In the genomic region with DNA sequence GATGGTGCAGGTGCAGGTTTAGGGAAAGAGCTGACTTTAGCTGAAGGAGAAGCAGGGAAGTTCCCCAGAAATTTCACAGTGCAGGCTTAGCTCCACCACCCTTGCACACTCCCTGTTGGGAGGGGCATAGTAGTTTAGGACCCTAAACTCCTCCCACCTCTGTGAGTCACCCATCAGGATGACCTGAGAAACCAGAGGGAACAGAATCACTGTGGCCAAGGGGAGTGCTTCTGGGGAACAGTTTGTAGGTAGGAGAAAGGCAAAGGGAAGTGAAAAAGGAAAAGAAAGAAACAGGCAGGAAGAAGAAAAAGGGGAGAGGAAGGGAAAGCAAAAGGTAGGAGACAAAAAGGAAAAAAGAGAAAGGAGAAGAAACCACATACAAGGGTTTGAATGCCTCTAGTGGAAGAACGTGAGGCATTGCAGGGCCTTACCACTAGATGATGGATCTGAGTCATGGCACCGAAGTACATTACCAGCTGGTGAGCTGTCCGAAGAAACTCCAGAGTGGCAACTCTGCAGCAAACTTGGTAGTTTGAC, we compare ENCODE assay signal across 8 cellular contexts.
A peak's percentile ranks its signal among the peaks of the same experiment; 100 is the strongest.
DNase-seq lines count a peak whose midpoint lies in the region; ATAC-seq lines count a peak whose summit lies in the region.

No MANE protein-coding gene starts in this region.

- DNase-seq in AG08396 (ENCODE audit: low spot score) (peak; percentile 48), SK-N-MC (ENCODE audit: low read depth, low spot score) (no peak), iPS DF 19.7 (ENCODE audit: low read depth, low spot score) (peak; percentile 38)
- no peak for DNase-seq in activated CD8-positive, alpha-beta memory T cell treated with anti-CD3 and anti-CD28 coated beads for 24 hours
- no peak for DNase-seq in stimulated activated CD4-positive, alpha-beta T cell treated with anti-CD3 and anti-CD28 coated beads, Interleukin-4, amount 100 ng/mL, for 4 hours
- DNase-seq in stimulated activated CD4-positive, alpha-beta T cell treated with anti-CD3 and anti-CD28 coated beads, Interleukin-12 subunit alpha, Interleukin-12 subunit beta, amount 100 ng/mL, for 4 hours = no peak

- no peak overlapping the region for H3K9ac ChIP-seq in SK-N-MC (ENCODE audit: insufficient read length)

- H3K4me3 ChIP-seq in SK-N-MC = no peak overlapping the region

- H3K9me3 ChIP-seq in SK-N-MC (ENCODE audit: low read depth, low read length) = no peaks in the 10 kb centered on the region

- H3K36me3 ChIP-seq in SK-N-MC (ENCODE audit: insufficient read depth, low read length) = no peaks in the 10 kb centered on the region

- peak; percentile 76 for ATAC-seq in GM19452 (IDR thresholded peaks at IDR 0.05; ENCODE audit: unreplicated experiment)
- peak; percentile 49 for ATAC-seq in HG03558 (IDR thresholded peaks at IDR 0.05; ENCODE audit: extremely low read depth, unreplicated experiment)

- peak overlapping the region; percentile 75 for H3K27ac ChIP-seq in SK-N-MC

Comparison
In these comparisons a context has a peak if more than half of its experiments do, and no peak if none do; other contexts are left out.
1. DNase-seq: peak in AG08396 (single experiment) and iPS DF 19.7 (single experiment); none in SK-N-MC (single experiment), activated CD8-positive, alpha-beta memory T cell treated with anti-CD3 and anti-CD28 coated beads for 24 hours (single experiment), stimulated activated CD4-positive, alpha-beta T cell treated with anti-CD3 and anti-CD28 coated beads, Interleukin-4, amount 100 ng/mL, for 4 hours (0 of 2) and stimulated activated CD4-positive, alpha-beta T cell treated with anti-CD3 and anti-CD28 coated beads, Interleukin-12 subunit alpha, Interleukin-12 subunit beta, amount 100 ng/mL, for 4 hours (single experiment).